Comparison of ENCODE assay signal across 22 cellular contexts in the genomic region with DNA sequence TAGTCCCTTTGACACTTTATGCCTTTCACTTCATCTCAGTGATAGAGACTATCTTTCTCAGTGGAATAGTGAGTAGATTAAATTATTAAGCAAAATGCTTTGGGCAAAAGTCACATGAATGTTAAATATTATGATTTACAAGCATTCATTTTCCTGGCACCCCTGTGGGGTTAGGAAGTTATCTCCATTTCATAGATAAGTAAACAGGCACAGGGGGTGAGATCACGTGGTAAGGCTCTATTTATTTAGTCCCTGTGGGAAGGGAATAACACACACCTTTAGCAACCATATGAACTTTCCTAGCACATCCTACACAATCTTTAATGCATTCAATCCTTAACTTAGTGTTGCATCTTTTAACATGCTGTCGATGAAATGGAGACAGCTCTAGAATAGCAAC. TPM values are rescaled to one million over a fixed set of nuclear protein-coding genes. Genes with fewer than 3 reads are reported as not detected.
"Had no signal": no experiment of that assay in that cellular context is flagged by ENCODE, and none has a peak within 500 bp of the region (broad histone marks: within the 10 kb centered on the region; RNA-seq: fewer than 3 reads in every experiment).

No MANE protein-coding gene starts in this region.

- H2AFZ ChIP-seq: neural progenitor cell had no signal

- H3K27me3 Mint-ChIP-seq: activated CD4-positive, alpha-beta T cell treated with anti-CD3 and anti-CD28 coated beads for 36 hours; brain; naive thymus-derived CD4-positive, alpha-beta T cell had no signal

- H3K4me1 ChIP-seq: neural progenitor cell, tibial artery had no signal

- H3K4me3 ChIP-seq: dorsolateral prefrontal cortex, neural progenitor cell, psoas muscle, tibial artery had no signal

- H3K27ac ChIP-seq: neural progenitor cell, psoas muscle, tibial artery, WERI-Rb-1 had no signal

- H3K4me3 Mint-ChIP-seq: activated CD4-positive, alpha-beta T cell treated with anti-CD3 and anti-CD28 coated beads for 36 hours; brain; naive thymus-derived CD4-positive, alpha-beta T cell; neural progenitor cell had no signal

- FAIRE-seq: colon had no signal

- H3K27me3 ChIP-seq: dorsolateral prefrontal cortex, neural progenitor cell, tibial artery had no signal

- ATAC-seq: activated CD4-positive, alpha-beta T cell treated with anti-CD3 and anti-CD28 coated beads for 36 hours; left ventricle myocardium superior; naive thymus-derived CD4-positive, alpha-beta T cell; psoas muscle; right cardiac atrium; stimulated activated naive CD8-positive, alpha-beta T cell treated with anti-CD3 and anti-CD28 coated beads, Interleukin-15, Interleukin-2, amounts not matched to agents 100 U/mL and 50 U/mL, for 24 hours had no signal

- H3K27ac Mint-ChIP-seq: activated CD4-positive, alpha-beta T cell treated with anti-CD3 and anti-CD28 coated beads for 36 hours; brain; neural progenitor cell had no signal

- H3K9ac ChIP-seq: neural progenitor cell had no signal

- DNase-seq: activated CD4-positive, alpha-beta T cell treated with anti-CD3 and anti-CD28 coated beads for 36 hours; activated CD4-positive, alpha-beta T cell treated with anti-CD3 and anti-CD28 coated beads, Interleukin-2, amount 50 U/mL, for 48 hours; activated naive CD4-positive, alpha-beta T cell; caudate nucleus; dorsolateral prefrontal cortex; foreskin melanocyte; glutamatergic neuron; kidney glomerular epithelial cell; left ventricle myocardium superior; mesendoderm; naive thymus-derived CD4-positive, alpha-beta T cell; psoas muscle; right cardiac atrium; stimulated activated naive CD8-positive, alpha-beta T cell treated with anti-CD3 and anti-CD28 coated beads, Interleukin-15, Interleukin-2, amounts not matched to agents 100 U/mL and 50 U/mL, for 24 hours; substantia nigra; T-helper 2 cell; tibial artery; WERI-Rb-1 had no signal

- H3K4me2 ChIP-seq: neural progenitor cell had no signal

- H3K9me3 ChIP-seq: psoas muscle, tibial artery had no signal

- H3K9me3 Mint-ChIP-seq: brain; naive thymus-derived CD4-positive, alpha-beta T cell; neural progenitor cell had no signal

- H3K4me1 Mint-ChIP-seq: activated CD4-positive, alpha-beta T cell treated with anti-CD3 and anti-CD28 coated beads for 36 hours; brain; neural progenitor cell had no signal

RNA-seq across cellular contexts. Expression of a gene that starts 55.9 kb away (rescaled TPM):
- total RNA-seq: psoas muscle, urinary bladder had no signal
